Comparison of ENCODE assay signal across 8 cellular contexts in the genomic region with DNA sequence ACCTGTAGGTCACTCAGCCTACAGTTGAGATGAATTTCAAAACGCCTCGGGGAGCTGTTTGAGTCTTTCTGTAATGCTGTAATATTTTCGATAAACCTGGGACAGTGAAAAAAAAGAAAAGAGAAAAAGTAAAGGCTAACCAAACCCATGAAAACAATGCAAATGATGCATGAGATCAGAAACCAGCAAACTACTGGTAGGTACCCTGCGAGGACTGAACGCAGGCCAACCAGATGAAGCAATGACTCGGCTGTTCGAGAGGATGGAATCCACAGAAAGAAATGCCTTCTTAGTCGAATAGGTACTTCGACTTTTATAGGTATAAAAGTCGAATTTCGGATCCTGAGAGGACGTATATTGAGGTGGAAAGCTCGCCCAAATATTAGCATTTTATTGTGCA. TPM values are rescaled to one million over a fixed set of nuclear protein-coding genes. Genes with fewer than 3 reads are reported as not detected.
DNase-seq lines count a peak whose midpoint lies in the region; ATAC-seq and TF ChIP-seq lines count a peak whose summit lies in the region.

No MANE protein-coding gene starts in this region.

- H3K4me3 ChIP-seq in fibroblast of lung (replicated peaks in 1 of 4; ENCODE audit: control extremely low read depth in 1 of 4, insufficient read depth in 1 of 4, low read depth in 3 of 4, low read length in 4 of 4) (peak overlapping the region; percentile 78 to 96 (median 80)), neutrophil (ENCODE audit: low read depth in 1 of 2, low read length in 1 of 2) (peak overlapping the region; percentile 84 to 90)

- no peak for TF ChIP-seq CTCF in 22Rv1 (IDR thresholded peaks at IDR 0.05)
- no peak for TF ChIP-seq CTCF in GM13976 (IDR thresholded peaks at IDR 0.05; ENCODE audit: borderline replicate concordance, control extremely low read depth, extremely low read depth, insufficient read depth, missing control alignments)
- TF ChIP-seq CTCF in fibroblast of lung (conservative IDR thresholded peaks at IDR 0.05 in 1 of 2, IDR thresholded peaks at IDR 0.05 in 1 of 2; ENCODE audit: low read depth in 1 of 2, low read length in 2 of 2) = no peak
- TF ChIP-seq CTCF in neutrophil (IDR thresholded peaks at IDR 0.05) = no peak

- peaks cover 4% of the 10 kb centered on the region for H3K4me1 ChIP-seq in fibroblast of lung (ENCODE audit: control insufficient read depth, extremely low read depth, insufficient read depth, low read length)
- H3K4me1 ChIP-seq in neutrophil (ENCODE audit: control insufficient read depth in 1 of 2, insufficient read depth in 1 of 2, low read depth in 1 of 2, low read length in 1 of 2) = peaks cover 24 to 25% of the 10 kb centered on the region in 2 experiments

- H3K9me3 Mint-ChIP-seq in T-cell = no peaks in the 10 kb centered on the region

- CTCF ChIA-PET in T-cell (lab: Charles Lee) = interaction anchor here in 1 of 2 donors (1.3 kb wide), 1 partner anchor 25 kb away, joined by 3 read pairs; no protein-coding TSS in a partner anchor

- DNase-seq in GM13976 (ENCODE audit: low spot score) (peak; percentile 36), T-cell (no peak), fibroblast of lung (ENCODE audit: low read depth in 2 of 2) (peak in 1 of 2 donors; percentile 20), MV-4-11 (lab: John Stamatoyannopoulos, UW) (no peak), KBM-7 (no peak)

- in situ Hi-C loops in GM13976 (cut with MboI; ENCODE audit: low sequenced_read_pairs, unreplicated experiment) = no loop called here
- in situ Hi-C loops in KBM-7 (cut with MboI; ENCODE audit: low pct_unique_long_range_greater_than_20kb, low sequenced_read_pairs) = no loop called here

- POLR2A ChIA-PET in T-cell (lab: Charles Lee) = interaction anchor here in 1 of 2 donors (0.5 kb wide), 1 partner anchor 337 kb away, joined by 5 read pairs; no protein-coding TSS in a partner anchor

- peak overlapping the region; percentile 82 for H3K27ac ChIP-seq in 22Rv1
- peak overlapping the region; percentile 90 for H3K27ac ChIP-seq in fibroblast of lung (ENCODE audit: insufficient read depth, low read length)
- H3K27ac ChIP-seq in neutrophil = peak overlapping the region; percentile 62

- peak overlapping the region; percentile 98 for H2AFZ ChIP-seq in fibroblast of lung (ENCODE audit: low read length)

- H3K4me2 ChIP-seq in fibroblast of lung (ENCODE audit: extremely low read depth, insufficient read depth, low read length) = peak overlapping the region; percentile 76

- H4K20me1 ChIP-seq in fibroblast of lung (ENCODE audit: control insufficient read depth, extremely low read depth, insufficient read depth, low read length) = no peaks in the 10 kb centered on the region

- peaks cover 22% of the 10 kb centered on the region for H3K79me2 ChIP-seq in fibroblast of lung (ENCODE audit: control insufficient read depth, insufficient read depth, low read length)

- H3K4me1 Mint-ChIP-seq in T-cell = peaks cover 26 to 28% (median 26%) of the 10 kb centered on the region in 3 donors

- no peaks in the 10 kb centered on the region for H3K9me3 ChIP-seq in fibroblast of lung (ENCODE audit: control insufficient read depth, insufficient read depth, low read depth, low read length)
- no peaks in the 10 kb centered on the region for H3K9me3 ChIP-seq in neutrophil

- H3K27ac Mint-ChIP-seq in T-cell = peak overlapping the region; percentile 78

- H3K27me3 ChIP-seq in fibroblast of lung (ENCODE audit: control insufficient read depth, insufficient read depth, low read length) (no peaks in the 10 kb centered on the region), neutrophil (no peaks in the 10 kb centered on the region)

- no peaks in the 10 kb centered on the region for H3K27me3 Mint-ChIP-seq in T-cell

- ATAC-seq in T-cell (replicated peaks in 1 of 4) (peak; percentile 29 to 49 (median 42)), HG03025 (IDR thresholded peaks at IDR 0.05; ENCODE audit: low FRiP score, unreplicated experiment) (no peak)

- no peaks in the 10 kb centered on the region for H3K36me3 Mint-ChIP-seq in T-cell

- H3K4me3 Mint-ChIP-seq in T-cell = peak overlapping the region; percentile 96 to 98 (median 97)

- H3K36me3 ChIP-seq in fibroblast of lung (ENCODE audit: control insufficient read depth, insufficient read depth, low read length) (no peaks in the 10 kb centered on the region), neutrophil (no peaks in the 10 kb centered on the region)

- H3K9ac ChIP-seq in fibroblast of lung (ENCODE audit: insufficient read depth, low read length) = no peak overlapping the region

RNA-seq across cellular contexts. Expression of a gene that starts 0.5 kb away (rescaled TPM):
- 1 to 10 TPM; 3.9 to 5.3 (median 4.2) TPM for total RNA-seq in T-cell
- total RNA-seq in fibroblast of lung = 0.77 and 0.83 TPM in 2 replicates
- polyA plus RNA-seq in fibroblast of lung = 1.6 and 3.3 TPM in 2 replicates
- 0.92 and 1.5 TPM in 2 replicates for polyA plus RNA-seq in fibroblast of lung (2012)
- polyA minus RNA-seq in fibroblast of lung (ENCODE audit: low replicate concordance) = 0.56 and 0.59 TPM in 2 replicates

RNA-seq across cellular contexts. Expression of a gene that starts 6.8 kb away (rescaled TPM):
- total RNA-seq in T-cell = 100 to 1,000 TPM in 1 of 5 donors, 10 to 100 TPM in 4; 73.3 to 112 (median 89.2) TPM
- 14.1 and 16.7 TPM in 2 replicates for total RNA-seq in fibroblast of lung
- 12.6 and 13.9 TPM in 2 replicates for polyA plus RNA-seq in fibroblast of lung
- polyA plus RNA-seq in fibroblast of lung (2012) = 8.1 and 10.1 TPM in 2 replicates
- 2.5 and 3.5 TPM in 2 replicates for polyA minus RNA-seq in fibroblast of lung (ENCODE audit: low replicate concordance)
